Comparison of ENCODE assay signal across 7 cellular contexts in genomic region chr19:44971451-44971850, GRCh38. TPM values are rescaled to one million over a fixed set of nuclear protein-coding genes. Genes with fewer than 3 reads are reported as not detected.
"Had no signal": no experiment of that assay in that cellular context is flagged by ENCODE, and none has a peak within 500 bp of the region (broad histone marks: within the 10 kb centered on the region; RNA-seq: fewer than 3 reads in every experiment).

No MANE protein-coding gene starts in this region.

RNA-seq across cellular contexts. Expression of gene APOC2, which starts 25.6 kb away (rescaled TPM):
- total RNA-seq: GM23248, GM23338, H1, H4, H7, H9, HFFc6 had no signal
- polyA plus RNA-seq: GM23248, GM23338, H1 had no signal

RNA-seq across cellular contexts. Expression of gene APOC4, which starts 29.4 kb away (rescaled TPM):
- total RNA-seq: GM23248, GM23338, H1, H4, H7, H9, HFFc6 had no signal
- polyA plus RNA-seq: GM23248, GM23338, H1 had no signal

RNA-seq across cellular contexts. Expression of gene APOC1, which starts 57.0 kb away (rescaled TPM):
- total RNA-seq: GM23248, H4 had no signal
